ENCODE assay signal across 11 cellular contexts in the genomic region with DNA sequence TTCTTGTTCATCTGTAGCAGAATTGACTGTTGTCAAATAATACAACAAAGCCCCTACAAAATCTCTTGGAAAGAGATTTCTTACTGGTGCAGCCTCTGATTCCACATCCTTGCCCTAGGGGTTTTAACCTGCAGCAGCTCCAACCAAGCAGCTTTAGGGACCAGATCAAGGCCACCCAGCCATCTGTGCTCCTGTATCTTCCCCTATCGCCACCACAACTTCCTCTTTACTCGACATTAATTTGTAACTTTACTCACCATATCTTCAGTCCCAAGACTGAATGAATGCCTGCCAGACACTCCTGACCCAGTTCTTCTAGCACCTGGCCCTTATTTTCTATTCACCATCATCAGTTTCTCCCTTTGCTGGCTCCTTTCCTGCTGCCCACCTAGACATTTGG. TPM values are rescaled to one million over a fixed set of nuclear protein-coding genes. Genes with fewer than 3 reads are reported as not detected.
DNase-seq lines count a peak whose midpoint lies in the region; ATAC-seq and FAIRE-seq lines count a peak whose summit lies in the region.
"Had no signal": no experiment of that assay in that cellular context is flagged by ENCODE, and none has a peak within 500 bp of the region (broad histone marks: within the 10 kb centered on the region; RNA-seq: fewer than 3 reads in every experiment).

No MANE protein-coding gene starts in this region.

- no peaks in the 10 kb centered on the region for H4K20me1 ChIP-seq in Karpas-422 (ENCODE audit: insufficient read depth, low read depth, low read length)

- H3K9me3 ChIP-seq in Karpas-422 (ENCODE audit: low read length) (no peaks in the 10 kb centered on the region), small intestine (ENCODE audit: control insufficient read depth, low read depth) (no peaks in the 10 kb centered on the region)

- H3K36me3 ChIP-seq in Karpas-422 (ENCODE audit: insufficient read depth, low read length) = no peaks in the 10 kb centered on the region
- no peaks in the 10 kb centered on the region for H3K36me3 ChIP-seq in small intestine (ENCODE audit: control insufficient read depth in 2 of 2, insufficient read depth in 2 of 2, low read length in 2 of 2)

- 43 to 47% (median 43%) methylated on average over 2 of the region's 2 CpGs for WGBS in small intestine, 3 donors

- H2AFZ ChIP-seq in Karpas-422 (ENCODE audit: low read length) = no peak overlapping the region

- DNase-seq in NCI-H146 (lab: John Stamatoyannopoulos, UW) (peak; percentile 68), NCI-H146 treated with DMSO at 0.1 percent for 48 hours (lab: John Stamatoyannopoulos, UW; ENCODE audit: unreplicated experiment) (no peak), Karpas-422 (peak; percentile 44), NCI-H2196 (lab: John Stamatoyannopoulos, UW; ENCODE audit: unreplicated experiment) (no peak), small intestine (no peak), A172 (ENCODE audit: low spot score) (no peak)
- DNase-seq in stimulated activated CD4-positive, alpha-beta T cell treated with anti-CD3 and anti-CD28 coated beads, Interleukin-4, amount 100 ng/mL, for 4 hours = no peak
- DNase-seq: 8988T had no signal

- ATAC-seq in HG02870 (IDR thresholded peaks at IDR 0.05; ENCODE audit: unreplicated experiment) = peak; percentile 72

- FAIRE-seq in small intestine (lab: Jason Lieb, UNC) = no peak
- FAIRE-seq: colon had no signal

- H3K79me2 ChIP-seq in Karpas-422 (ENCODE audit: low read length) = no peaks in the 10 kb centered on the region

- no peak overlapping the region for H3K27ac ChIP-seq in Karpas-422 (ENCODE audit: low read length)
- no peak overlapping the region for H3K27ac ChIP-seq in small intestine (ENCODE audit: low read depth in 1 of 2, low read length in 1 of 2)
- H3K27ac ChIP-seq: KMS-11 had no signal

- no peak overlapping the region for H3K4me3 ChIP-seq in Karpas-422 (ENCODE audit: low read length)
- H3K4me3 ChIP-seq in small intestine (ENCODE audit: low read depth in 1 of 2, low read length in 2 of 2) = no peak overlapping the region

- no peaks in the 10 kb centered on the region for H3K27me3 ChIP-seq in Karpas-422 (ENCODE audit: low read length)
- H3K27me3 ChIP-seq in small intestine (ENCODE audit: control insufficient read depth in 2 of 2, insufficient read depth in 2 of 2, low read length in 2 of 2) = no peaks in the 10 kb centered on the region

- no peak overlapping the region for H3K9ac ChIP-seq in Karpas-422 (ENCODE audit: low read length)
- H3K9ac ChIP-seq: KMS-11 had no signal

- H3K4me2 ChIP-seq in Karpas-422 (ENCODE audit: low read depth, low read length, poor library complexity, severe bottlenecking) = no peak overlapping the region
- H3K4me2 ChIP-seq: KMS-11 had no signal

- H3K4me1 ChIP-seq in Karpas-422 (ENCODE audit: low read length) (no peaks in the 10 kb centered on the region), small intestine (ENCODE audit: control insufficient read depth in 2 of 2, insufficient read depth in 1 of 2, low read depth in 1 of 2, low read length in 1 of 2) (no peaks in the 10 kb centered on the region)

- H3K9me2 ChIP-seq in Karpas-422 (replicated peaks; ENCODE audit: insufficient read depth, low read length) = no peaks in the 10 kb centered on the region

RNA-seq across cellular contexts. Expression of a gene that starts 7.6 kb away (rescaled TPM):
- not detected in 2 replicates for total RNA-seq in Karpas-422 (2014; rRNA removed; shearing (Covaris generic); ENCODE audit: low replicate concordance)
- polyA plus RNA-seq in small intestine = 1 to 10 TPM in 1 of 3 donors, under 1 TPM in 1, not detected in 1; 0.54 to 3.5 TPM
- total RNA-seq in A172 (2014; rRNA removed; shearing (Covaris generic)) = 0.43 and 43.0 TPM in 2 replicates

Comparison
In these comparisons a context has a peak if more than half of its experiments do, and no peak if none do; other contexts are left out.
1. DNase-seq: peak in NCI-H146 (single experiment) and Karpas-422 (single experiment); none in NCI-H146 treated with DMSO at 0.1 percent for 48 hours (single experiment), NCI-H2196 (single experiment), small intestine (single experiment), stimulated activated CD4-positive, alpha-beta T cell treated with anti-CD3 and anti-CD28 coated beads, Interleukin-4, amount 100 ng/mL, for 4 hours (0 of 2) and A172 (single experiment).